19 cellular contexts compared by ENCODE assay signal in the genomic region with DNA sequence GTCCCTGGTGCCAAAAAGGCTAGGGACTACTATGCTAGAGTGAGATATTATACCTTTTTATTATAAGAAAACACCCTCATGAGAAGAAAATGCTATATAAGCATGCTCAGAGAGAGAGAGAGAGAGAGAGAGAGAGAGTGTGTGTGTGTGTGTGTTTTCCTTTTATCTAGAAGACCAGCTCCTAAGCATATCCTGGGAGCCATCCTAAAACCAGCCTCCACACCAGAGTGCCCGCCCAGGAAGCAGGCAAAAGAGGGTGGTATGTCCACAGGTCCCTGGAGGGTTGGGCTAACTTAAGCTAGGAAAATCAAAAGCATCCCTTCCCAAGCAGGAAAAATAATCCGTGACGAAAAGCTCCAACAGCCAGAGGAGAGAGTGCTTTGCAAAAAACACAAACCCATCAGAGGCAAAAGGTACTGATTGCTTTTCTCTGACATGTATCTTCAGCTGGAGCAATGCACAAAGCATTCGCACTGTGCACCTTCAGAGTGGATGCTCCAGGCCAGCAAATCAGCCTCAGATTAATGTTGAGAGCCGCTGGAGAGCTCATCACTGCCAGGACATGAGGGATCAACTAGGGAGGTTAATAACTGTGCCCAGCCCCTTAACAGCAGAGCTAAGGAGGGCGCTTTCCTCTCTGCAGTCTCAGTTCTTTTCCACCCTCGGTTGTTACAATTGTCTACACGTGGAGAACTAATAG.
"Had no signal": no experiment of that assay in that cellular context is flagged by ENCODE, and none has a peak within 500 bp of the region (broad histone marks: within the 10 kb centered on the region; RNA-seq: fewer than 3 reads in every experiment).

No MANE protein-coding gene starts in this region.

- H3K27me3 ChIP-seq: body of pancreas, colonic mucosa, gastroesophageal sphincter, heart left ventricle, tibial nerve, uterus had no signal

- DNase-seq: activated CD4-positive, alpha-beta memory T cell treated with anti-CD3 and anti-CD28 coated beads for 36 hours; activated CD4-positive, alpha-beta T cell treated with anti-CD3 and anti-CD28 coated beads for 36 hours; activated naive CD8-positive, alpha-beta T cell treated with anti-CD3 and anti-CD28 coated beads for 36 hours; amniotic stem cell; body of pancreas; colonic mucosa; heart left ventricle; kidney glomerular epithelial cell; left ventricle myocardium inferior; mammary epithelial cell; midbrain; right cardiac atrium; small intestine; stimulated activated CD4-positive, alpha-beta T cell treated with anti-CD3 and anti-CD28 coated beads, Interleukin-15, amount 100 ng/mL, for 24 hours; stimulated activated CD4-positive, alpha-beta T cell treated with anti-CD3 and anti-CD28 coated beads, Interleukin-2, amount 100 ng/mL, for 48 hours; uterus had no signal

- H3K36me3 ChIP-seq: colonic mucosa, gastroesophageal sphincter, heart left ventricle, left ventricle myocardium inferior, prostate gland, tibial nerve, uterus had no signal

- H3K9me3 ChIP-seq: body of pancreas, colonic mucosa, gastroesophageal sphincter, heart left ventricle, left ventricle myocardium inferior, prostate gland, tibial nerve, uterus had no signal

- H3K4me1 ChIP-seq: colonic mucosa, gastroesophageal sphincter, left ventricle myocardium inferior, prostate gland, uterus had no signal

- H3K27ac ChIP-seq: body of pancreas, colonic mucosa, gastroesophageal sphincter, heart left ventricle, left ventricle myocardium inferior, prostate gland, tibial nerve, uterus had no signal

- H3K4me3 ChIP-seq: body of pancreas, colonic mucosa, gastroesophageal sphincter, heart left ventricle, left ventricle myocardium inferior, prostate gland, tibial nerve, uterus had no signal

- ATAC-seq: activated CD4-positive, alpha-beta T cell treated with anti-CD3 and anti-CD28 coated beads for 36 hours; body of pancreas; gastroesophageal sphincter; heart left ventricle; right cardiac atrium had no signal
